ENCODE assay signal across 1 cellular context in the genomic region with DNA sequence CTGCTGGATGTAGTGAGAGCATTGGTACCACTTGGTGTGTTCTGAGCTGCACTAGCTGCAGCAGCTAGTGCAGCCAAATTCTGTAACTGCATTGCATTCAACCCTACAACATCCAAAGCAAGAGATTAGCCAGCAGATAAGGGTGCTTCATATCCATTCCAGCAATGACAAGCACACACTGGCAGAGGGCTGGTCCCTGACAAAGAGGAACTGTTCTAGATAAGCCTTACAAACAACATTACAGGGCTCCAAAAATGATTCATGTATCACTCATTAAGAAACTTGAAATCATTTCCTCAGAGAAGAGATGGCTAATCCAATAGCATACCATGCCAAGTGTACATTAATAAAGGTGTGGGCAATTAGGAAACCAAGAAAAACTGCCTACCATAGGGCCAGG.
TF ChIP-seq lines count a peak whose summit lies in the region.

No MANE protein-coding gene starts in this region.

TF ChIP-seq in GM23338, 12 proteins besides CTCF, POLR2A, EP300 and RAD21 (continued from another document):
- TF ChIP-seq, protein P1, sequence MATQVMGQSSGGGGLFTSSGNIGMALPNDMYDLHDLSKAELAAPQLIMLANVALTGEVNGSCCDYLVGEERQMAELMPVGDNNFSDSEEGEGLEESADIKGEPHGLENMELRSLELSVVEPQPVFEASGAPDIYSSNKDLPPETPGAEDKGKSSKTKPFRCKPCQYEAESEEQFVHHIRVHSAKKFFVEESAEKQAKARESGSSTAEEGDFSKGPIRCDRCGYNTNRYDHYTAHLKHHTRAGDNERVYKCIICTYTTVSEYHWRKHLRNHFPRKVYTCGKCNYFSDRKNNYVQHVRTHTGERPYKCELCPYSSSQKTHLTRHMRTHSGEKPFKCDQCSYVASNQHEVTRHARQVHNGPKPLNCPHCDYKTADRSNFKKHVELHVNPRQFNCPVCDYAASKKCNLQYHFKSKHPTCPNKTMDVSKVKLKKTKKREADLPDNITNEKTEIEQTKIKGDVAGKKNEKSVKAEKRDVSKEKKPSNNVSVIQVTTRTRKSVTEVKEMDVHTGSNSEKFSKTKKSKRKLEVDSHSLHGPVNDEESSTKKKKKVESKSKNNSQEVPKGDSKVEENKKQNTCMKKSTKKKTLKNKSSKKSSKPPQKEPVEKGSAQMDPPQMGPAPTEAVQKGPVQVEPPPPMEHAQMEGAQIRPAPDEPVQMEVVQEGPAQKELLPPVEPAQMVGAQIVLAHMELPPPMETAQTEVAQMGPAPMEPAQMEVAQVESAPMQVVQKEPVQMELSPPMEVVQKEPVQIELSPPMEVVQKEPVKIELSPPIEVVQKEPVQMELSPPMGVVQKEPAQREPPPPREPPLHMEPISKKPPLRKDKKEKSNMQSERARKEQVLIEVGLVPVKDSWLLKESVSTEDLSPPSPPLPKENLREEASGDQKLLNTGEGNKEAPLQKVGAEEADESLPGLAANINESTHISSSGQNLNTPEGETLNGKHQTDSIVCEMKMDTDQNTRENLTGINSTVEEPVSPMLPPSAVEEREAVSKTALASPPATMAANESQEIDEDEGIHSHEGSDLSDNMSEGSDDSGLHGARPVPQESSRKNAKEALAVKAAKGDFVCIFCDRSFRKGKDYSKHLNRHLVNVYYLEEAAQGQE (IDR thresholded peaks at IDR 0.05; ENCODE audit: unreplicated experiment) = no peak
- TF ChIP-seq, protein P2, sequence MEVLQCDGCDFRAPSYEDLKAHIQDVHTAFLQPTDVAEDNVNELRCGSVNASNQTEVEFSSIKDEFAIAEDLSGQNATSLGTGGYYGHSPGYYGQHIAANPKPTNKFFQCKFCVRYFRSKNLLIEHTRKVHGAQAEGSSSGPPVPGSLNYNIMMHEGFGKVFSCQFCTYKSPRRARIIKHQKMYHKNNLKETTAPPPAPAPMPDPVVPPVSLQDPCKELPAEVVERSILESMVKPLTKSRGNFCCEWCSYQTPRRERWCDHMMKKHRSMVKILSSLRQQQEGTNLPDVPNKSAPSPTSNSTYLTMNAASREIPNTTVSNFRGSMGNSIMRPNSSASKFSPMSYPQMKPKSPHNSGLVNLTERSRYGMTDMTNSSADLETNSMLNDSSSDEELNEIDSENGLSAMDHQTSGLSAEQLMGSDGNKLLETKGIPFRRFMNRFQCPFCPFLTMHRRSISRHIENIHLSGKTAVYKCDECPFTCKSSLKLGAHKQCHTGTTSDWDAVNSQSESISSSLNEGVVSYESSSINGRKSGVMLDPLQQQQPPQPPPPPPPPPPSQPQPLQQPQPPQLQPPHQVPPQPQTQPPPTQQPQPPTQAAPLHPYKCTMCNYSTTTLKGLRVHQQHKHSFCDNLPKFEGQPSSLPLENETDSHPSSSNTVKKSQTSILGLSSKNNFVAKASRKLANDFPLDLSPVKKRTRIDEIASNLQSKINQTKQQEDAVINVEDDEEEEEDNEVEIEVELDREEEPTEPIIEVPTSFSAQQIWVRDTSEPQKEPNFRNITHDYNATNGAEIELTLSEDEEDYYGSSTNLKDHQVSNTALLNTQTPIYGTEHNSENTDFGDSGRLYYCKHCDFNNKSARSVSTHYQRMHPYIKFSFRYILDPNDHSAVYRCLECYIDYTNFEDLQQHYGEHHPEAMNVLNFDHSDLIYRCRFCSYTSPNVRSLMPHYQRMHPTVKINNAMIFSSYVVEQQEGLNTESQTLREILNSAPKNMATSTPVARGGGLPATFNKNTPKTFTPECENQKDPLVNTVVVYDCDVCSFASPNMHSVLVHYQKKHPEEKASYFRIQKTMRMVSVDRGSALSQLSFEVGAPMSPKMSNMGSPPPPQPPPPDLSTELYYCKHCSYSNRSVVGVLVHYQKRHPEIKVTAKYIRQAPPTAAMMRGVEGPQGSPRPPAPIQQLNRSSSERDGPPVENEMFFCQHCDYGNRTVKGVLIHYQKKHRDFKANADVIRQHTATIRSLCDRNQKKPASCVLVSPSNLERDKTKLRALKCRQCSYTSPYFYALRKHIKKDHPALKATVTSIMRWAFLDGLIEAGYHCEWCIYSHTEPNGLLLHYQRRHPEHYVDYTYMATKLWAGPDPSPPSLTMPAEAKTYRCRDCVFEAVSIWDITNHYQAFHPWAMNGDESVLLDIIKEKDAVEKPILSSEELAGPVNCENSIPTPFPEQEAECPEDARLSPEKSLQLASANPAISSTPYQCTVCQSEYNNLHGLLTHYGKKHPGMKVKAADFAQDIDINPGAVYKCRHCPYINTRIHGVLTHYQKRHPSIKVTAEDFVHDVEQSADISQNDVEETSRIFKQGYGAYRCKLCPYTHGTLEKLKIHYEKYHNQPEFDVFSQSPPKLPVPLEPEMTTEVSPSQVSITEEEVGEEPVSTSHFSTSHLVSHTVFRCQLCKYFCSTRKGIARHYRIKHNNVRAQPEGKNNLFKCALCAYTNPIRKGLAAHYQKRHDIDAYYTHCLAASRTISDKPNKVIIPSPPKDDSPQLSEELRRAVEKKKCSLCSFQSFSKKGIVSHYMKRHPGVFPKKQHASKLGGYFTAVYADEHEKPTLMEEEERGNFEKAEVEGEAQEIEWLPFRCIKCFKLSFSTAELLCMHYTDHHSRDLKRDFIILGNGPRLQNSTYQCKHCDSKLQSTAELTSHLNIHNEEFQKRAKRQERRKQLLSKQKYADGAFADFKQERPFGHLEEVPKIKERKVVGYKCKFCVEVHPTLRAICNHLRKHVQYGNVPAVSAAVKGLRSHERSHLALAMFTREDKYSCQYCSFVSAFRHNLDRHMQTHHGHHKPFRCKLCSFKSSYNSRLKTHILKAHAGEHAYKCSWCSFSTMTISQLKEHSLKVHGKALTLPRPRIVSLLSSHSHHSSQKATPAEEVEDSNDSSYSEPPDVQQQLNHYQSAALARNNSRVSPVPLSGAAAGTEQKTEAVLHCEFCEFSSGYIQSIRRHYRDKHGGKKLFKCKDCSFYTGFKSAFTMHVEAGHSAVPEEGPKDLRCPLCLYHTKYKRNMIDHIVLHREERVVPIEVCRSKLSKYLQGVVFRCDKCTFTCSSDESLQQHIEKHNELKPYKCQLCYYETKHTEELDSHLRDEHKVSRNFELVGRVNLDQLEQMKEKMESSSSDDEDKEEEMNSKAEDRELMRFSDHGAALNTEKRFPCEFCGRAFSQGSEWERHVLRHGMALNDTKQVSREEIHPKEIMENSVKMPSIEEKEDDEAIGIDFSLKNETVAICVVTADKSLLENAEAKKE (CRISPR knock-in tag; IDR thresholded peaks at IDR 0.05) = no peak
